ENCODE assay signal across 8 cellular contexts in the genomic region with DNA sequence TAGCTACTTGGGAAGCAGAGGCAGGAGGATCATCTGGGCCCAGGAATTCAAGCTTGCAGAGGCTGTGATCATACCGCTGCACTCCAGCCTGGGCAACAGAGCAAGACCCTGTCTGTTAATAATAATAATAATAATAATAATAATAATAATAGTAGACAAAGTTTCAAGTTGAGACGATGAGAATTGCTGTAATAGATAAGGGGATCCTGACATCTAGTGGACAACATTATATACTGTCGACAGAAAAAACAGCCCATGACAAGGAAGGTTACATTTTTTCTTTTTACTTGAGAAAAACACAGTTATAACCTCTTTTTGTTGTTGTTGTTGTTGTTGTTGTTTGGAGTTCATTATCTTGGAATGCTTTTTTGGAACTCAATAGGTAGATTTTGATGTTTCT. TPM values are rescaled to one million over a fixed set of nuclear protein-coding genes. Genes with fewer than 3 reads are reported as not detected.
DNase-seq lines count a peak whose midpoint lies in the region; ATAC-seq and TF ChIP-seq lines count a peak whose summit lies in the region.

No MANE protein-coding gene starts in this region.

- H3K4me1 ChIP-seq in right atrium auricular region = peaks cover 0 to 7% of the 10 kb centered on the region in 2 donors
- H3K4me1 ChIP-seq in thoracic aorta (ENCODE audit: control insufficient read depth in 1 of 2, low read depth in 2 of 2) = no peaks in the 10 kb centered on the region

- TF ChIP-seq CTCF in WERI-Rb-1 (IDR thresholded peaks at IDR 0.05; ENCODE audit: low read depth, low read length) = 0 out of 2 replicates have a peak, but pooled peaks have one; percentile 20
- peak; percentile 40 to 65 for TF ChIP-seq CTCF in right atrium auricular region (IDR thresholded peaks at IDR 0.05)
- TF ChIP-seq CTCF in thoracic aorta (IDR thresholded peaks at IDR 0.05) = peak; percentile 53

- H3K36me3 ChIP-seq in WERI-Rb-1 = peaks cover 56% of the 10 kb centered on the region
- H3K36me3 ChIP-seq in right atrium auricular region = peaks cover 76% of the 10 kb centered on the region
- peaks cover 44% of the 10 kb centered on the region for H3K36me3 ChIP-seq in thoracic aorta

- H3K27me3 ChIP-seq in WERI-Rb-1 (ENCODE audit: insufficient read depth, low read depth, severe bottlenecking) = no peaks in the 10 kb centered on the region
- no peaks in the 10 kb centered on the region for H3K27me3 ChIP-seq in right atrium auricular region
- H3K27me3 ChIP-seq in thoracic aorta (replicated peaks; ENCODE audit: insufficient read depth) = no peaks in the 10 kb centered on the region

- POLR2A ChIA-PET in HEK293T (lab: Yijun Ruan, JAX) = no interaction called here

- H3K27ac ChIP-seq in WERI-Rb-1 = no peak overlapping the region
- H3K27ac ChIP-seq in right atrium auricular region = no peak overlapping the region
- H3K27ac ChIP-seq in thoracic aorta = no peak overlapping the region

- in situ Hi-C loops in Caki2 (cut with HindIII; ENCODE audit: low pct_unique_long_range_greater_than_20kb, low sequenced_read_pairs) = loop anchor here (25.0 kb wide), 1 partner anchor 157 kb away; no protein-coding TSS in a partner anchor

- TF ChIP-seq EP300 in Ishikawa (IDR thresholded peaks at IDR 0.05; ENCODE audit: borderline replicate concordance) = no peak

- H3K4me3 ChIP-seq in WERI-Rb-1 (ENCODE audit: low read depth, low read length) (no peak overlapping the region), right atrium auricular region (no peak overlapping the region), thoracic aorta (no peak overlapping the region)

- DNase-seq in Caki2 (ENCODE audit: low read depth) (peak; percentile 18), WERI-Rb-1 (no peak), right atrium auricular region (ENCODE audit: low spot score) (no peak), thoracic aorta (ENCODE audit: low spot score) (no peak), HEK293T (ENCODE audit: extremely low spot score) (no peak)

- ATAC-seq in thoracic aorta (ENCODE audit: insufficient number of reproducible peaks, low FRiP score, low read depth) (no peak), GM18909 (IDR thresholded peaks at IDR 0.05; ENCODE audit: poor library complexity, unreplicated experiment) (no peak), GM19023 (IDR thresholded peaks at IDR 0.05; ENCODE audit: unreplicated experiment) (no peak)

- CTCF ChIA-PET in HEK293T (lab: Yijun Ruan, JAX) = interaction anchor here (0.6 to 5.2 kb wide), 12 partner anchors 11 to 528 kb away, joined by 3 to 57 read pairs (median 4); a partner anchor contains a TSS

- peak; percentile 61 for TF ChIP-seq RAD21 in Ishikawa (IDR thresholded peaks at IDR 0.05; ENCODE audit: low read depth)

- H3K9me3 ChIP-seq in WERI-Rb-1 (ENCODE audit: severe bottlenecking) (no peaks in the 10 kb centered on the region), right atrium auricular region (no peaks in the 10 kb centered on the region), thoracic aorta (no peaks in the 10 kb centered on the region)

TF ChIP-seq in Ishikawa, 13 proteins besides CTCF, POLR2A, EP300 and RAD21 (continues in another document):
- TF ChIP-seq, protein P1, sequence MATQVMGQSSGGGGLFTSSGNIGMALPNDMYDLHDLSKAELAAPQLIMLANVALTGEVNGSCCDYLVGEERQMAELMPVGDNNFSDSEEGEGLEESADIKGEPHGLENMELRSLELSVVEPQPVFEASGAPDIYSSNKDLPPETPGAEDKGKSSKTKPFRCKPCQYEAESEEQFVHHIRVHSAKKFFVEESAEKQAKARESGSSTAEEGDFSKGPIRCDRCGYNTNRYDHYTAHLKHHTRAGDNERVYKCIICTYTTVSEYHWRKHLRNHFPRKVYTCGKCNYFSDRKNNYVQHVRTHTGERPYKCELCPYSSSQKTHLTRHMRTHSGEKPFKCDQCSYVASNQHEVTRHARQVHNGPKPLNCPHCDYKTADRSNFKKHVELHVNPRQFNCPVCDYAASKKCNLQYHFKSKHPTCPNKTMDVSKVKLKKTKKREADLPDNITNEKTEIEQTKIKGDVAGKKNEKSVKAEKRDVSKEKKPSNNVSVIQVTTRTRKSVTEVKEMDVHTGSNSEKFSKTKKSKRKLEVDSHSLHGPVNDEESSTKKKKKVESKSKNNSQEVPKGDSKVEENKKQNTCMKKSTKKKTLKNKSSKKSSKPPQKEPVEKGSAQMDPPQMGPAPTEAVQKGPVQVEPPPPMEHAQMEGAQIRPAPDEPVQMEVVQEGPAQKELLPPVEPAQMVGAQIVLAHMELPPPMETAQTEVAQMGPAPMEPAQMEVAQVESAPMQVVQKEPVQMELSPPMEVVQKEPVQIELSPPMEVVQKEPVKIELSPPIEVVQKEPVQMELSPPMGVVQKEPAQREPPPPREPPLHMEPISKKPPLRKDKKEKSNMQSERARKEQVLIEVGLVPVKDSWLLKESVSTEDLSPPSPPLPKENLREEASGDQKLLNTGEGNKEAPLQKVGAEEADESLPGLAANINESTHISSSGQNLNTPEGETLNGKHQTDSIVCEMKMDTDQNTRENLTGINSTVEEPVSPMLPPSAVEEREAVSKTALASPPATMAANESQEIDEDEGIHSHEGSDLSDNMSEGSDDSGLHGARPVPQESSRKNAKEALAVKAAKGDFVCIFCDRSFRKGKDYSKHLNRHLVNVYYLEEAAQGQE (IDR thresholded peaks at IDR 0.05; ENCODE audit: low read depth) = no peak
- TF ChIP-seq, protein P2, sequence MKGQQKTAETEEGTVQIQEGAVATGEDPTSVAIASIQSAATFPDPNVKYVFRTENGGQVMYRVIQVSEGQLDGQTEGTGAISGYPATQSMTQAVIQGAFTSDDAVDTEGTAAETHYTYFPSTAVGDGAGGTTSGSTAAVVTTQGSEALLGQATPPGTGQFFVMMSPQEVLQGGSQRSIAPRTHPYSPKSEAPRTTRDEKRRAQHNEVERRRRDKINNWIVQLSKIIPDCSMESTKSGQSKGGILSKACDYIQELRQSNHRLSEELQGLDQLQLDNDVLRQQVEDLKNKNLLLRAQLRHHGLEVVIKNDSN (IDR thresholded peaks at IDR 0.05) = no peak
- TF ChIP-seq CREB1 (IDR thresholded peaks at IDR 0.05; ENCODE audit: low read depth) = no peak
- no peak for TF ChIP-seq YY1 (IDR thresholded peaks at IDR 0.05; ENCODE audit: low read depth)
- TF ChIP-seq CEBPB (IDR thresholded peaks at IDR 0.05) = no peak
- no peak for TF ChIP-seq TEAD4 (IDR thresholded peaks at IDR 0.05)
- no peak for TF ChIP-seq NFIC (IDR thresholded peaks at IDR 0.05)
- TF ChIP-seq TCF12 (IDR thresholded peaks at IDR 0.05; ENCODE audit: low read depth) = no peak
- TF ChIP-seq EGR1 (IDR thresholded peaks at IDR 0.05) = no peak
- TF ChIP-seq, protein P3, sequence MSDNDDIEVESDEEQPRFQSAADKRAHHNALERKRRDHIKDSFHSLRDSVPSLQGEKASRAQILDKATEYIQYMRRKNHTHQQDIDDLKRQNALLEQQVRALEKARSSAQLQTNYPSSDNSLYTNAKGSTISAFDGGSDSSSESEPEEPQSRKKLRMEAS (IDR thresholded peaks at IDR 0.05) = no peak
- TF ChIP-seq FOXM1 (IDR thresholded peaks at IDR 0.05; ENCODE audit: borderline replicate concordance, low read depth) = no peak

TF ChIP-seq in HEK293T, 16 proteins besides CTCF, POLR2A, EP300 and RAD21:
- TF ChIP-seq TARDBP (IDR thresholded peaks at IDR 0.05) = no peak
- no peak for TF ChIP-seq BHLHE40 (IDR thresholded peaks at IDR 0.05; ENCODE audit: borderline replicate concordance)
- no peak for TF ChIP-seq ELF4 (IDR thresholded peaks at IDR 0.05)
- TF ChIP-seq FOXA1 (IDR thresholded peaks at IDR 0.05) = no peak
- no peak for TF ChIP-seq CTBP1 (IDR thresholded peaks at IDR 0.05; ENCODE audit: borderline replicate concordance)
- TF ChIP-seq NFRKB (IDR thresholded peaks at IDR 0.05) = no peak
- no peak for TF ChIP-seq SUZ12 (IDR thresholded peaks at IDR 0.05)
- no peak for TF ChIP-seq L3MBTL2 (conservative IDR thresholded peaks at IDR 0.05)
- TF ChIP-seq ZNF384 (IDR thresholded peaks at IDR 0.05) = no peak
- no peak for TF ChIP-seq LEF1 (IDR thresholded peaks at IDR 0.05; ENCODE audit: borderline replicate concordance)
- TF ChIP-seq FOXK2 (IDR thresholded peaks at IDR 0.05) = no peak
- TF ChIP-seq SP1 (IDR thresholded peaks at IDR 0.05) = no peak
- TF ChIP-seq, protein P4, sequence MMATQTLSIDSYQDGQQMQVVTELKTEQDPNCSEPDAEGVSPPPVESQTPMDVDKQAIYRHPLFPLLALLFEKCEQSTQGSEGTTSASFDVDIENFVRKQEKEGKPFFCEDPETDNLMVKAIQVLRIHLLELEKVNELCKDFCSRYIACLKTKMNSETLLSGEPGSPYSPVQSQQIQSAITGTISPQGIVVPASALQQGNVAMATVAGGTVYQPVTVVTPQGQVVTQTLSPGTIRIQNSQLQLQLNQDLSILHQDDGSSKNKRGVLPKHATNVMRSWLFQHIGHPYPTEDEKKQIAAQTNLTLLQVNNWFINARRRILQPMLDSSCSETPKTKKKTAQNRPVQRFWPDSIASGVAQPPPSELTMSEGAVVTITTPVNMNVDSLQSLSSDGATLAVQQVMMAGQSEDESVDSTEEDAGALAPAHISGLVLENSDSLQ (IDR thresholded peaks at IDR 0.05) = no peak
- TF ChIP-seq FOXM1 (IDR thresholded peaks at IDR 0.05; ENCODE audit: borderline replicate concordance) = no peak
- TF ChIP-seq HDGF (IDR thresholded peaks at IDR 0.05; ENCODE audit: borderline replicate concordance) = no peak
- TF ChIP-seq ARNT (IDR thresholded peaks at IDR 0.05) = no peak

RNA-seq across cellular contexts. Expression of a gene that starts 35.3 kb away (rescaled TPM):
- 99.1 and 132 TPM in 2 replicates for total RNA-seq in Caki2 (2014; rRNA removed; shearing (Covaris generic); ENCODE audit: low replicate concordance)
- total RNA-seq in right atrium auricular region (10 to 100 TPM; 69.3 to 75.0 TPM), thoracic aorta (100 to 1,000 TPM; 102 to 134 TPM)
